1 cellular context compared by ENCODE assay signal in genomic region chr16:49701867-49702494, GRCh38.
TF ChIP-seq lines count a peak whose summit lies in the region.

No MANE protein-coding gene starts in this region.

TF ChIP-seq in WTC11, 78 proteins besides CTCF, POLR2A, EP300 and RAD21 (continued from another document):
- TF ChIP-seq ZBTB43 (CRISPR knock-in tag; IDR thresholded peaks at IDR 0.05) (peak; percentile 74; the same call in 1 of the 2 replicates), GTF2I (CRISPR knock-in tag; conservative IDR thresholded peaks at IDR 0.05) (no peak), IRF2 (CRISPR knock-in tag; IDR thresholded peaks at IDR 0.05; ENCODE audit: borderline replicate concordance, low read depth) (no peak), ATF2 (CRISPR knock-in tag; IDR thresholded peaks at IDR 0.05; ENCODE audit: borderline replicate concordance, low read depth) (no peak), NR2C2 (CRISPR knock-in tag; IDR thresholded peaks at IDR 0.05) (no peak), E2F5 (CRISPR knock-in tag; IDR thresholded peaks at IDR 0.05) (no peak), ZNF416 (CRISPR knock-in tag; IDR thresholded peaks at IDR 0.05) (no peak), AR (CRISPR knock-in tag; IDR thresholded peaks at IDR 0.05) (no peak), TEAD1 (CRISPR knock-in tag; IDR thresholded peaks at IDR 0.05) (no peak), E2F1 (CRISPR knock-in tag; IDR thresholded peaks at IDR 0.05) (no peak)
